8 cellular contexts compared by ENCODE assay signal in the genomic region with DNA sequence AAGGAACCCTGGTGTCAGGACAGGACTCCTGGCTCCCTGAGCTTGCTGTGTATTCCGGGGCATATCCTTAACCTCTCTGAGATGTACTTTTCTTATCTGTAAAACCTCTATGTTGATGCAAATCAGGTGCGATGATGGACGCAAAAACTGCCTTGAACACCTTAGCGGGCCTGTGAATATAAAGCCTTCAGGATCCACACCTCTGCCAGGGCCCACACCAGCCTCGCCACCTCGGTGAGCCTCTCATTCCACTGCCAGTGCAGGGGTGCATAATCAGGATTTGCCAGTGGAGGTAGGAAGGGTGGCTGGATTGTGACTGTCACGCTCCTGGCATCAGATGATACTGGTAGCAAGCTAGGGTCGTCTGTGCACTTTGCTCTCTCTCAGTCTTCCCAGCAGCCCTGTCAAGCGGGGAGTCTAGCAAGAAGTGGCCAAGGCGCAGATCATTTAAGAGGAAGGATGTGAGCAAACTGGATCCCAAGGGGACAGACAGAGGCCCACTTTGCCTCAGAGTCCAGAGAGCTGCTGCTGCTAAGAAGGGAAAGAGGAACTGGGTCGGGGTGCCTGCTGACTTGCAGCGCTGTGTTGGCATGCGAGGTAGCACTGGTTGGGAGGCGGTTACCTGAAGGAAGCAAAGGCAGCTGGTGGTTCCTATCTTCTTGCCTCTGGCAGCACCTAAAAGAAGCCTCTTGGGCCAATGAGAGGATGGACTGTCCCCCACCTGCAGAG. TPM values are rescaled to one million over a fixed set of nuclear protein-coding genes. Genes with fewer than 3 reads are reported as not detected.
DNase-seq lines count a peak whose midpoint lies in the region; ATAC-seq and TF ChIP-seq lines count a peak whose summit lies in the region.
"Had no signal": no experiment of that assay in that cellular context is flagged by ENCODE, and none has a peak within 500 bp of the region (broad histone marks: within the 10 kb centered on the region; RNA-seq: fewer than 3 reads in every experiment).

No MANE protein-coding gene starts in this region.

- POLR2A ChIA-PET in activated CD4-positive, alpha-beta memory T cell treated with anti-CD3 and anti-CD28 coated beads for 36 hours (lab: Charles Lee), result interaction anchor here (1.0 to 3.4 kb wide), 2 partner anchors 9 to 28 kb away, joined by 4 to 52 read pairs; a partner anchor contains a TSS

- ATAC-seq in GM19351 (IDR thresholded peaks at IDR 0.05; ENCODE audit: unreplicated experiment) (peak; percentile 45), HG03196 (IDR thresholded peaks at IDR 0.05; ENCODE audit: unreplicated experiment) (peak; percentile 37)

- intact Hi-C loops in activated CD4-positive, alpha-beta memory T cell treated with anti-CD3 and anti-CD28 coated beads for 36 hours (cut with micrococcal nuclease), result no loop called here

- no peaks in the 10 kb centered on the region for H3K27me3 Mint-ChIP-seq in activated CD4-positive, alpha-beta memory T cell treated with anti-CD3 and anti-CD28 coated beads for 36 hours

- peak overlapping the region; percentile 78 for H3K27ac Mint-ChIP-seq in activated CD4-positive, alpha-beta memory T cell treated with anti-CD3 and anti-CD28 coated beads for 36 hours

- H3K4me3 Mint-ChIP-seq in activated CD4-positive, alpha-beta memory T cell treated with anti-CD3 and anti-CD28 coated beads for 36 hours, result no peak overlapping the region

- DNase-seq in activated CD4-positive, alpha-beta memory T cell treated with anti-CD3 and anti-CD28 coated beads for 36 hours, result no peak
- DNase-seq in pons (ENCODE audit: low spot score) (peak; percentile 77), GM10266 (ENCODE audit: extremely low spot score) (no peak), NCI-H524 treated with DMSO at 0.1 percent for 48 hours (lab: John Stamatoyannopoulos, UW) (no peak), cerebellar cortex (ENCODE audit: low spot score) (no peak)
- DNase-seq: stimulated activated CD4-positive, alpha-beta T cell treated with anti-CD3 and anti-CD28 coated beads, Interleukin-4, amount 100 ng/mL, for 1 hour had no signal

- CTCF ChIA-PET in activated CD4-positive, alpha-beta memory T cell treated with anti-CD3 and anti-CD28 coated beads for 36 hours (lab: Charles Lee), result interaction anchor here (3.9 kb wide), 1 partner anchor 8 kb away, joined by 14 read pairs; no protein-coding TSS in a partner anchor

- H3K9me3 Mint-ChIP-seq in activated CD4-positive, alpha-beta memory T cell treated with anti-CD3 and anti-CD28 coated beads for 36 hours, result no peaks in the 10 kb centered on the region

- H3K36me3 Mint-ChIP-seq in activated CD4-positive, alpha-beta memory T cell treated with anti-CD3 and anti-CD28 coated beads for 36 hours, result peaks cover 28% of the 10 kb centered on the region

- no peak for TF ChIP-seq CTCF in GM10266 (IDR thresholded peaks at IDR 0.05; ENCODE audit: control insufficient read depth, insufficient read depth, low read depth, missing control alignments)

- H3K4me1 Mint-ChIP-seq in activated CD4-positive, alpha-beta memory T cell treated with anti-CD3 and anti-CD28 coated beads for 36 hours (ENCODE audit: low read depth), result peaks cover 89% of the 10 kb centered on the region

RNA-seq across cellular contexts. Expression of a gene that starts 27.9 kb away (rescaled TPM):
- 10 to 100 TPM; 50.2 to 50.5 TPM for total RNA-seq in activated CD4-positive, alpha-beta memory T cell treated with anti-CD3 and anti-CD28 coated beads for 36 hours
